Comparison of ENCODE assay signal across 1 cellular context in the genomic region with DNA sequence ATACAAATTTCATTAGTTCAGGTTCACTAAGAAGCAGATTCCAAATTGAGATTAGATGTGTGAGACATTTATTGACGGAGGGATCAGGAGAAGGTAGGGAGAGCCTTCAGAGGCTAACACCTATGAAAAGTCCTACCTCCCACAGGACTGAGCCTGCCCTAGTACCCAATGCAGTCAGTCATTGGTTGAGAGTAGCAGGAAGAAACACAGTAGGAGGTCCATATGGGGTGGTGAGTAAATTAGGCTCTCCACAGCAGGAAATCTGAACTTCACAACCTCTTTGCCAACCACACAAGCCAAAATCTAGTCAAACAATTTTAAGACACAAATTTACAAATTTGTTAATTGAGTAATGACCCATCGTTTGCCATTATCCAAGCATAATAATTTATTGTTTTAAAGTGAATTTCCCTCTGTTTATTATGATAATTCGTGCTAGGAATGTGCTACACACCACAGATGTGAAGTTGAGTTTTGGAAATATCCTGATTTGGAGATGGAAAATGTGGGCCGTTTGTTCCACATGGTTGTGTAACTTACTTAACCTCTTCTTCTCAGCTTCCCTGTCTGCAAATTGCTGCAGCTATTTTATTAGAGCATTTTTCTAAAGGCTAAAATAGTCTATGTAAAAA.
TF ChIP-seq lines count a peak whose summit lies in the region.

No MANE protein-coding gene starts in this region.

TF ChIP-seq in IMR-90, 13 proteins besides CTCF, POLR2A, EP300 and RAD21:
- TF ChIP-seq MXI1 (IDR thresholded peaks at IDR 0.05; ENCODE audit: borderline replicate concordance, low read depth, low read length) (no peak), FOS (IDR thresholded peaks at IDR 0.05; ENCODE audit: low read depth, low read length) (no peak), RFX5 (IDR thresholded peaks at IDR 0.05; ENCODE audit: low read depth, low read length) (no peak), CHD1 (IDR thresholded peaks at IDR 0.05; ENCODE audit: low read depth, low read length) (no peak)
- TF ChIP-seq, protein P1, sequence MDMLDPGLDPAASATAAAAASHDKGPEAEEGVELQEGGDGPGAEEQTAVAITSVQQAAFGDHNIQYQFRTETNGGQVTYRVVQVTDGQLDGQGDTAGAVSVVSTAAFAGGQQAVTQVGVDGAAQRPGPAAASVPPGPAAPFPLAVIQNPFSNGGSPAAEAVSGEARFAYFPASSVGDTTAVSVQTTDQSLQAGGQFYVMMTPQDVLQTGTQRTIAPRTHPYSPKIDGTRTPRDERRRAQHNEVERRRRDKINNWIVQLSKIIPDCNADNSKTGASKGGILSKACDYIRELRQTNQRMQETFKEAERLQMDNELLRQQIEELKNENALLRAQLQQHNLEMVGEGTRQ (IDR thresholded peaks at IDR 0.05; ENCODE audit: low read depth, low read length): no peak
TF ChIP-seq in IMR-90: peak in this region for 0.
